8 cellular contexts compared by ENCODE assay signal in the genomic region with DNA sequence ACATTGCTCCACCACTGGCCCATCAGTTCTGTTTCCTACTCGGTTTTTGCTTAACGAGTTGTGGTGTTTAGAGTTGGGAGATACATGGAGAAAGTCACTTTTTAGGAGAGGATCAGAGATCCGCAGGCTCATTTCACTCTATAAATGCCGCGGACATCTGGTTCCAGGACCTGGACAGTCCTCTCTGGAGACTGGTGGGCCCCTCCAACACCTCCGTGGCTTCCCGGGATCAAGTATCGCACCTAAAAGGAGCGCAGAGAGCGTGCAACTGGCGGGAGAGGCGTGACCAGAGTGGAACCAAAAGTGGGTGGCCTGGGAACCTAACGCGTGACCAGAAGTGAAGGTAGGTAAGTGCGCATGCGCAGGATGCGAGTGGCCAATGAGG.
DNase-seq lines count a peak whose midpoint lies in the region; ATAC-seq and TF ChIP-seq lines count a peak whose summit lies in the region.

No MANE protein-coding gene starts in this region.

- H3K4me1 ChIP-seq in DND-41 (ENCODE audit: insufficient read depth, low read length): peaks cover 31% of the 10 kb centered on the region

- H3K27ac ChIP-seq in DND-41 (ENCODE audit: low read length): peak overlapping the region; percentile 90

- peak overlapping the region; percentile 88 for H3K4me2 ChIP-seq in DND-41 (ENCODE audit: insufficient read depth, low read length)

- H3K36me3 ChIP-seq in DND-41 (ENCODE audit: insufficient read depth, low read length): peaks cover 6% of the 10 kb centered on the region; the same call in 1 of the 2 replicates

- DNase-seq in DND-41: no peak
- peak; percentile 78 to 86 for DNase-seq in SHP77 (lab: John Stamatoyannopoulos, UW)
- DNase-seq in central memory CD8-positive, alpha-beta T cell (ENCODE audit: low spot score in 2 of 2): no peak
- DNase-seq in kidney tubule cell (ENCODE audit: low spot score): peak; percentile 97
- peak; percentile 65 for DNase-seq in stimulated activated CD4-positive, alpha-beta T cell treated with anti-CD3 and anti-CD28 coated beads, Interleukin-2, amount 100 ng/mL, for 4 hours (ENCODE audit: low read depth)
- DNase-seq in islet precursor cell: no peak

- no peaks in the 10 kb centered on the region for H3K4me1 Mint-ChIP-seq in central memory CD8-positive, alpha-beta T cell

- H3K9ac ChIP-seq in DND-41 (ENCODE audit: low read depth, low read length): peak overlapping the region; percentile 88

- H3K4me3 Mint-ChIP-seq in central memory CD8-positive, alpha-beta T cell: no peak overlapping the region

- H3K79me2 ChIP-seq in DND-41 (ENCODE audit: insufficient read depth, low read length): peaks cover 46% of the 10 kb centered on the region

- peak; percentile 70 for ATAC-seq in DND-41 (ENCODE audit: insufficient read depth, low read depth)
- peak; percentile 79 for ATAC-seq in GM19438 (IDR thresholded peaks at IDR 0.05; ENCODE audit: low read depth, unreplicated experiment)
- ATAC-seq in HG03469 (IDR thresholded peaks at IDR 0.05; ENCODE audit: unreplicated experiment): peak; percentile 69
- ATAC-seq in central memory CD8-positive, alpha-beta T cell (replicated peaks; ENCODE audit: extremely low read depth, poor library complexity, severe bottlenecking): peak; percentile 43

- no peak overlapping the region for H3K27ac Mint-ChIP-seq in central memory CD8-positive, alpha-beta T cell (ENCODE audit: low read depth)

- no peak for TF ChIP-seq CTCF in DND-41 (IDR thresholded peaks at IDR 0.05; ENCODE audit: borderline replicate concordance, extremely low read depth, low read length, poor library complexity, severe bottlenecking)

- H3K4me3 ChIP-seq in DND-41 (ENCODE audit: low read depth in 1 of 2, low read length in 2 of 2): peak overlapping the region; percentile 81 to 95

- no peaks in the 10 kb centered on the region for H3K27me3 Mint-ChIP-seq in central memory CD8-positive, alpha-beta T cell

- no peaks in the 10 kb centered on the region for H3K36me3 Mint-ChIP-seq in central memory CD8-positive, alpha-beta T cell (ENCODE audit: insufficient read depth)

- H2AFZ ChIP-seq in DND-41 (ENCODE audit: low read depth, low read length): peak overlapping the region; percentile 93

- H3K9me3 ChIP-seq in DND-41 (ENCODE audit: insufficient read depth, low read length, severe bottlenecking): no peaks in the 10 kb centered on the region

- no peaks in the 10 kb centered on the region for H3K27me3 ChIP-seq in DND-41 (ENCODE audit: insufficient read depth, low read length, poor library complexity)

- peaks cover 10% of the 10 kb centered on the region; the same call in 1 of the 2 replicates for H4K20me1 ChIP-seq in DND-41 (ENCODE audit: insufficient read depth, low read length)

- H3K9me3 Mint-ChIP-seq in central memory CD8-positive, alpha-beta T cell: no peaks in the 10 kb centered on the region

Comparison
In these comparisons a context has a peak if more than half of its experiments do, and no peak if none do; other contexts are left out.
1. DNase-seq: peak in SHP77 (2 of 2), kidney tubule cell (single experiment) and stimulated activated CD4-positive, alpha-beta T cell treated with anti-CD3 and anti-CD28 coated beads, Interleukin-2, amount 100 ng/mL, for 4 hours (single experiment); none in DND-41 (single experiment), central memory CD8-positive, alpha-beta T cell (0 of 2) and islet precursor cell (single experiment).
2. Peak in every context shown above with its lines, with median percentiles within 50 percentile points of each other: ATAC-seq.